ENCODE assay signal across 11 cellular contexts in the genomic region with DNA sequence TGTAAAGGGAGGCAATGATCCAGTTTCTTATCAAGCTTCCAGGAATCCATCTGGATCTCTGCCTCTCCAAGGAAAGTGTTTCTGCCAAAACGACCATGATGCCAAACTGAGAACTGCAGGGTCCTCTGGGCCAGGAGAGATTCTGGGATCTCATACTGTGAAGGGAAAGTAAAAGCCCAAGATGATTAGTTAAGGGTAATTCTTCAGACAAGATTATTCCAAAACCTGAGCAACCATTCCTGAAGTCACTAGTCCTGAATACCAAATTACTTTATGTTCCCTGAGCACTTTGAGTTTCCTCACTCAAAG. TPM values are rescaled to one million over a fixed set of nuclear protein-coding genes. Genes with fewer than 3 reads are reported as not detected.
"Had no signal": no experiment of that assay in that cellular context is flagged by ENCODE, and none has a peak within 500 bp of the region (broad histone marks: within the 10 kb centered on the region; RNA-seq: fewer than 3 reads in every experiment).

No MANE protein-coding gene starts in this region.

- H3K27ac ChIP-seq: esophagus squamous epithelium, foreskin keratinocyte had no signal

- H3K4me1 ChIP-seq: foreskin keratinocyte, tibial nerve had no signal

- H3K27me3 ChIP-seq: esophagus squamous epithelium, foreskin keratinocyte had no signal

- H3K9me3 ChIP-seq: esophagus squamous epithelium, tibial nerve had no signal

- H3K4me3 ChIP-seq: esophagus squamous epithelium, tibial nerve had no signal

- DNase-seq: amniotic stem cell, cerebellar nuclear complex, esophagus squamous epithelium had no signal

RNA-seq across cellular contexts. Expression of gene SRPX2, which starts 42.0 kb away (rescaled TPM):
- total RNA-seq: activated CD8-positive, alpha-beta memory T cell treated with anti-CD3 and anti-CD28 coated beads, Interleukin-2, amount 10 ng/mL, durations not matched to agents 7 days and 5 days; activated naive CD4-positive, alpha-beta T cell treated with anti-CD3 and anti-CD28 coated beads, Interleukin-2, amount 50 U/mL, for 72 hours; activated T-cell treated with anti-CD3 and anti-CD28 coated beads, Interleukin-2, amount 50 U/mL, for 4 hours; mononuclear cell; naive thymus-derived CD8-positive, alpha-beta T cell; T-helper 17 cell had no signal
- polyA plus RNA-seq: naive thymus-derived CD8-positive, alpha-beta T cell had no signal

RNA-seq across cellular contexts. Expression of gene SYTL4, which starts 46.0 kb away (rescaled TPM):
- total RNA-seq: activated CD8-positive, alpha-beta memory T cell treated with anti-CD3 and anti-CD28 coated beads, Interleukin-2, amount 10 ng/mL, durations not matched to agents 7 days and 5 days; activated naive CD4-positive, alpha-beta T cell treated with anti-CD3 and anti-CD28 coated beads, Interleukin-2, amount 50 U/mL, for 72 hours; naive thymus-derived CD8-positive, alpha-beta T cell had no signal
- polyA plus RNA-seq: naive thymus-derived CD8-positive, alpha-beta T cell had no signal

RNA-seq across cellular contexts. Expression of gene TSPAN6, which starts 49.3 kb away (rescaled TPM):
- total RNA-seq: activated CD8-positive, alpha-beta memory T cell treated with anti-CD3 and anti-CD28 coated beads, Interleukin-2, amount 10 ng/mL, durations not matched to agents 7 days and 5 days had no signal
